In genomic region chr5:73985145-73985544, GRCh38 we compare ENCODE assay signal across 10 cellular contexts.
DNase-seq lines count a peak whose midpoint lies in the region; ATAC-seq and TF ChIP-seq lines count a peak whose summit lies in the region.
"Had no signal": no experiment of that assay in that cellular context is flagged by ENCODE, and none has a peak within 500 bp of the region (broad histone marks: within the 10 kb centered on the region; RNA-seq: fewer than 3 reads in every experiment).

No MANE protein-coding gene starts in this region.

- H3K4me2 ChIP-seq in SK-N-SH: no peak overlapping the region

- H3K9me3 ChIP-seq in SK-N-SH (no peaks in the 10 kb centered on the region), testis (no peaks in the 10 kb centered on the region), Peyer's patch (no peaks in the 10 kb centered on the region)
- H3K9me3 ChIP-seq: stomach had no signal

- H2AFZ ChIP-seq in SK-N-SH (ENCODE audit: low read depth): no peak overlapping the region

- DNase-seq in NCI-H1694 treated with DMSO at 0.1 percent for 48 hours (lab: John Stamatoyannopoulos, UW) (peak; percentile 28), NCI-H1694 (lab: John Stamatoyannopoulos, UW) (no peak), SK-N-SH (peak; percentile 22), foreskin keratinocyte (peak; percentile 71 to 72), testis (peak; percentile 17), NCI-H345 treated with DMSO at 0.1 percent for 48 hours (lab: John Stamatoyannopoulos, UW; ENCODE audit: unreplicated experiment) (no peak), midbrain (lab: John Stamatoyannopoulos, UW) (no peak), Peyer's patch (no peak)
- DNase-seq: activated CD8-positive, alpha-beta memory T cell treated with anti-CD3 and anti-CD28 coated beads, Interleukin-2, amount 50 U/mL, for 48 hours; stomach had no signal

- POLR2A ChIA-PET in SK-N-SH (lab: Yijun Ruan, JAX): no interaction called here

- peak; percentile 51 for ATAC-seq in foreskin keratinocyte

- TF ChIP-seq CTCF in SK-N-SH (IDR thresholded peaks at IDR 0.05) (peak; percentile 55), foreskin keratinocyte (conservative IDR thresholded peaks at IDR 0.05) (peak; percentile 92), testis (IDR thresholded peaks at IDR 0.05) (peak in 2 of 3 experiments; percentile 18 to 41), Peyer's patch (IDR thresholded peaks at IDR 0.05) (peak in 2 of 6 experiments; percentile 21 to 42)

- H3K36me3 ChIP-seq in SK-N-SH (replicated peaks in 1 of 2; ENCODE audit: control insufficient read depth in 1 of 2, insufficient read depth in 2 of 2, low read length in 1 of 2): no peaks in the 10 kb centered on the region
- H3K36me3 ChIP-seq in testis (ENCODE audit: low read depth, missing control alignments): no peaks in the 10 kb centered on the region
- H3K36me3 ChIP-seq in Peyer's patch: no peaks in the 10 kb centered on the region
- H3K36me3 ChIP-seq: stomach had no signal

- CTCF ChIA-PET in SK-N-SH (lab: Yijun Ruan, JAX): interaction anchor here (1.0 to 2.3 kb wide), 6 partner anchors 9 to 664 kb away, joined by 3 to 11 read pairs (median 4); no protein-coding TSS in a partner anchor

- TF ChIP-seq POLR2A in testis (IDR thresholded peaks at IDR 0.05): no peak
- TF ChIP-seq POLR2A in Peyer's patch (IDR thresholded peaks at IDR 0.05): no peak

- intact Hi-C loops in testis (cut with DNase I; ENCODE audit: low total_unique reads): no loop called here

- H3K9ac ChIP-seq in SK-N-SH: no peak overlapping the region

- peak; percentile 66 for TF ChIP-seq RAD21 in SK-N-SH (IDR thresholded peaks at IDR 0.05; ENCODE audit: low read length)

- H4K20me1 ChIP-seq in SK-N-SH (ENCODE audit: insufficient read depth): no peaks in the 10 kb centered on the region

- 10% methylated on average over 1 of the region's 1 CpG for WGBS in SK-N-SH (ENCODE audit: low lambda C conversion rate)
- WGBS in testis, 2 donors: 31 to 38% methylated on average over 1 of the region's 1 CpG

- no peaks in the 10 kb centered on the region for H3K4me1 ChIP-seq in SK-N-SH (ENCODE audit: control insufficient read depth in 1 of 2, insufficient read depth in 2 of 2, low read depth in 1 of 2, low read length in 1 of 2)
- peaks cover 20% of the 10 kb centered on the region for H3K4me1 ChIP-seq in foreskin keratinocyte
- no peaks in the 10 kb centered on the region for H3K4me1 ChIP-seq in testis
- no peaks in the 10 kb centered on the region for H3K4me1 ChIP-seq in Peyer's patch
- H3K4me1 ChIP-seq: stomach had no signal

- H3F3A ChIP-seq in SK-N-SH (replicated peaks; ENCODE audit: insufficient read depth): no peaks in the 10 kb centered on the region

- H3K27ac ChIP-seq in SK-N-SH (ENCODE audit: low read depth in 2 of 2, low read length in 1 of 2): no peak overlapping the region
- H3K27ac ChIP-seq in foreskin keratinocyte: peak overlapping the region; percentile 5
- no peak overlapping the region for H3K27ac ChIP-seq in testis
- no peak overlapping the region for H3K27ac ChIP-seq in Peyer's patch
- H3K27ac ChIP-seq: stomach had no signal

- H3K9me2 ChIP-seq in SK-N-SH: no peaks in the 10 kb centered on the region

- H3K79me2 ChIP-seq in SK-N-SH (ENCODE audit: insufficient read depth): no peaks in the 10 kb centered on the region

- no peaks in the 10 kb centered on the region for H3K27me3 ChIP-seq in SK-N-SH (ENCODE audit: insufficient read depth)
- H3K27me3 ChIP-seq in foreskin keratinocyte: no peaks in the 10 kb centered on the region
- no peaks in the 10 kb centered on the region for H3K27me3 ChIP-seq in testis
- H3K27me3 ChIP-seq in Peyer's patch: no peaks in the 10 kb centered on the region
- H3K27me3 ChIP-seq: stomach had no signal

- H3K4me3 ChIP-seq in SK-N-SH (ENCODE audit: low read depth in 2 of 2, low read length in 1 of 2) (no peak overlapping the region), testis (no peak overlapping the region), Peyer's patch (no peak overlapping the region)
- H3K4me3 ChIP-seq: stomach had no signal

- TF ChIP-seq EP300 in SK-N-SH (IDR thresholded peaks at IDR 0.05; ENCODE audit: borderline replicate concordance in 1 of 2, low read depth in 1 of 2, low read length in 1 of 2): no peak

TF ChIP-seq in SK-N-SH, 30 proteins besides CTCF, POLR2A, EP300 and RAD21:
- TF ChIP-seq NFIC (IDR thresholded peaks at IDR 0.05; ENCODE audit: borderline replicate concordance): no peak
- TF ChIP-seq FOXJ3 (CRISPR knock-in tag; IDR thresholded peaks at IDR 0.05): no peak
- TF ChIP-seq JUND (IDR thresholded peaks at IDR 0.05): no peak
- TF ChIP-seq SMC3 (IDR thresholded peaks at IDR 0.05; ENCODE audit: low read depth, low read length): peak; percentile 51

Comparison
In these comparisons a context has a peak if more than half of its experiments do, and no peak if none do; other contexts are left out.
1. DNase-seq: peak in NCI-H1694 treated with DMSO at 0.1 percent for 48 hours (single experiment), SK-N-SH (single experiment), foreskin keratinocyte (2 of 2) and testis (single experiment); none in NCI-H1694 (single experiment), NCI-H345 treated with DMSO at 0.1 percent for 48 hours (single experiment), midbrain (single experiment) and Peyer's patch (0 of 3).